ENCODE assay signal across 11 cellular contexts in the genomic region with DNA sequence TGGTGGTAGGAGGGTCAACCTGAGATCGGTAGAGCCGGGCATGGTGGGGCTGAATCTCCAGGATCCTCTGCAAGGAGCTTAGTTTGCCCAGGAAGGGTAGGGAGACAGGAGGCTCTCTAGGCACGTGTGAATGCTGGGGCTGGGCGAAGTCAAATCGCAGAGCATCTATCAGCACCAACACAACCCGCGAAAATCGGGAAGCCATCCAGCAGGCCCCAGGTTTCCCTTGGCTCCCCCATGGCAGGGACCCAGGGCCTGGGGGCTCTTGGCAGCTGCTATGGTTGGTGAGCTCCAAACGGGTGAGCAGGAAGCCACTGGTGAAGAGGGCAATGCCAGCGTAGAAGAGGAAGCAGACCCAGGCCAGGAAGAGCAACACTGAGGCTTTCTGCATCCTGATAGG. TPM values are rescaled to one million over a fixed set of nuclear protein-coding genes. Genes with fewer than 3 reads are reported as not detected.
DNase-seq lines count a peak whose midpoint lies in the region; ATAC-seq and TF ChIP-seq lines count a peak whose summit lies in the region.
"Had no signal": no experiment of that assay in that cellular context is flagged by ENCODE, and none has a peak within 500 bp of the region (broad histone marks: within the 10 kb centered on the region; RNA-seq: fewer than 3 reads in every experiment).

No MANE protein-coding gene starts in this region.

- H3K27ac Mint-ChIP-seq in activated naive CD4-positive, alpha-beta T cell treated with anti-CD3 and anti-CD28 coated beads, Interleukin-2, amount 50 U/mL, for 72 hours = peak overlapping the region; percentile 91 to 94

- H3K27me3 ChIP-seq in mesendoderm (ENCODE audit: insufficient read depth, low read length, poor library complexity) (no peaks in the 10 kb centered on the region), thyroid gland (no peaks in the 10 kb centered on the region)

- H3K36me3 ChIP-seq in mesendoderm (ENCODE audit: control insufficient read depth, insufficient read depth, low read length) (no peaks in the 10 kb centered on the region), thyroid gland (peaks cover 34 to 36% of the 10 kb centered on the region in 2 donors)

- peaks cover 5% of the 10 kb centered on the region for H3K79me1 ChIP-seq in mesendoderm (ENCODE audit: low read length)

- H2BK15ac ChIP-seq in mesendoderm (replicated peaks; ENCODE audit: low read depth) = no peak overlapping the region

- no peak overlapping the region for H3K18ac ChIP-seq in mesendoderm (ENCODE audit: low read length)

- peak overlapping the region; percentile 58 for H2AK5ac ChIP-seq in mesendoderm (ENCODE audit: low read length)

- no peak overlapping the region for H2BK5ac ChIP-seq in mesendoderm (ENCODE audit: low read length)

- H3K56ac ChIP-seq in mesendoderm (ENCODE audit: low read length) = peak overlapping the region; percentile 97

- H4K8ac ChIP-seq in mesendoderm (ENCODE audit: low read depth, low read length) = no peak overlapping the region

- TF ChIP-seq CTCF in C4-2B (conservative IDR thresholded peaks at IDR 0.05) = no peak
- no peak for TF ChIP-seq CTCF in HFF-Myc (IDR thresholded peaks at IDR 0.05; ENCODE audit: low read depth, low read length, missing control alignments)
- no peak for TF ChIP-seq CTCF in thyroid gland (IDR thresholded peaks at IDR 0.05)

- H3K4me2 ChIP-seq in mesendoderm (ENCODE audit: low read length) = no peak overlapping the region

- TF ChIP-seq POLR2A in thyroid gland (IDR thresholded peaks at IDR 0.05) = no peak

- H3K4me1 ChIP-seq in mesendoderm (ENCODE audit: control insufficient read depth, low read depth, low read length) (peaks cover 2% of the 10 kb centered on the region), thyroid gland (peaks cover 4 to 9% of the 10 kb centered on the region in 2 donors)

- peaks cover 0 to 9% of the 10 kb centered on the region in 2 donors for H3K36me3 Mint-ChIP-seq in activated naive CD4-positive, alpha-beta T cell treated with anti-CD3 and anti-CD28 coated beads, Interleukin-2, amount 50 U/mL, for 72 hours

- no peak for ATAC-seq in activated naive CD4-positive, alpha-beta T cell treated with anti-CD3 and anti-CD28 coated beads, Interleukin-2, amount 50 U/mL, for 72 hours
- no peak for ATAC-seq in HG02840 (IDR thresholded peaks at IDR 0.05; ENCODE audit: low FRiP score, unreplicated experiment)

- no peak overlapping the region for H3K23ac ChIP-seq in mesendoderm (ENCODE audit: low read length)

- WGBS in mesendoderm (ENCODE audit: extremely low coverage, insufficient coverage, low lambda C conversion rate) = no CpG with 5 or more reads among the region's 10 CpGs
- 86 to 88% methylated on average over 10 of the region's 10 CpGs for WGBS in thyroid gland, 2 donors

- peak overlapping the region; percentile 71 for H4K5ac ChIP-seq in mesendoderm (ENCODE audit: low read length)

- H3K9ac ChIP-seq in mesendoderm (ENCODE audit: low read length) = peak overlapping the region; percentile 94

- H3K27ac ChIP-seq in C4-2B (peak overlapping the region; percentile 93), mesendoderm (ENCODE audit: low read depth, low read length) (no peak overlapping the region), thyroid gland (no peak overlapping the region)

- no peak for DNase-seq in HFF-Myc (ENCODE audit: extremely low read depth, low read depth)
- DNase-seq in activated naive CD4-positive, alpha-beta T cell treated with anti-CD3 and anti-CD28 coated beads, Interleukin-2, amount 50 U/mL, for 72 hours (ENCODE audit: low spot score in 2 of 2) = no peak
- no peak for DNase-seq in mesendoderm
- DNase-seq in HuH-7 (ENCODE audit: low spot score) = no peak
- DNase-seq in NCI-H526 (lab: John Stamatoyannopoulos, UW) = no peak
- no peak for DNase-seq in thyroid gland
- DNase-seq: activated CD4-positive, alpha-beta T cell treated with anti-CD3 and anti-CD28 coated beads for 1 hour; dermis blood vessel endothelial cell; NCI-H446 treated with DMSO at 0.1 percent for 48 hours had no signal

- H3K4ac ChIP-seq in mesendoderm (ENCODE audit: low read depth, low read length) = no peak overlapping the region

- no peak overlapping the region for H2BK120ac ChIP-seq in mesendoderm (ENCODE audit: low read depth, low read length)

- no peaks in the 10 kb centered on the region for H3K9me3 ChIP-seq in thyroid gland

- no peaks in the 10 kb centered on the region for H3K9me3 Mint-ChIP-seq in activated naive CD4-positive, alpha-beta T cell treated with anti-CD3 and anti-CD28 coated beads, Interleukin-2, amount 50 U/mL, for 72 hours

- intact Hi-C loops in thyroid gland (cut with DNase I) = no loop called here

- no peaks in the 10 kb centered on the region for H3K79me2 ChIP-seq in mesendoderm (ENCODE audit: control insufficient read depth, insufficient read depth, low read length)

- H3K4me3 ChIP-seq in HFF-Myc (replicated peaks; ENCODE audit: low read depth, low read length) = peak overlapping the region; percentile 93
- H3K4me3 ChIP-seq in mesendoderm (ENCODE audit: low read length) = no peak overlapping the region
- peak overlapping the region in 1 of 3 donors; percentile 71 for H3K4me3 ChIP-seq in thyroid gland (replicated peaks in 1 of 3)

RNA-seq across cellular contexts. Expression of a gene that starts 1.2 kb away (rescaled TPM):
- 10 to 100 TPM; 13.0 to 20.3 TPM for total RNA-seq in activated naive CD4-positive, alpha-beta T cell treated with anti-CD3 and anti-CD28 coated beads, Interleukin-2, amount 50 U/mL, for 72 hours
- 10.3 TPM for polyA plus RNA-seq in mesendoderm (2013, experiment 1 of 2)
- 10.0 TPM for polyA plus RNA-seq in mesendoderm (2013, experiment 2 of 2)
- 10 to 100 TPM; 20.8 to 50.5 (median 39.4) TPM for total RNA-seq in thyroid gland

RNA-seq across cellular contexts. Expression of a gene that starts 7.8 kb away (rescaled TPM):
- 100 to 1,000 TPM; 151 to 216 TPM for total RNA-seq in activated naive CD4-positive, alpha-beta T cell treated with anti-CD3 and anti-CD28 coated beads, Interleukin-2, amount 50 U/mL, for 72 hours
- polyA plus RNA-seq in mesendoderm (2013, experiment 1 of 2) = 156 TPM
- polyA plus RNA-seq in mesendoderm (2013, experiment 2 of 2) = 157 TPM
- total RNA-seq in thyroid gland = 100 to 1,000 TPM in 1 of 4 donors, 10 to 100 TPM in 3; 72.5 to 130 (median 99.8) TPM

RNA-seq across cellular contexts. Expression of a gene that starts 15.4 kb away (rescaled TPM):
- total RNA-seq in activated naive CD4-positive, alpha-beta T cell treated with anti-CD3 and anti-CD28 coated beads, Interleukin-2, amount 50 U/mL, for 72 hours = 100 to 1,000 TPM; 114 to 194 TPM
- 49.3 TPM for polyA plus RNA-seq in mesendoderm (2013, experiment 1 of 2)
- 50.2 TPM for polyA plus RNA-seq in mesendoderm (2013, experiment 2 of 2)
- total RNA-seq in thyroid gland = 10 to 100 TPM in 3 of 4 donors, 1 to 10 TPM in 1; 8.6 to 13.8 (median 11.8) TPM

RNA-seq across cellular contexts. Expression of a gene that starts 20.5 kb away (rescaled TPM):
- total RNA-seq in activated naive CD4-positive, alpha-beta T cell treated with anti-CD3 and anti-CD28 coated beads, Interleukin-2, amount 50 U/mL, for 72 hours = 10 to 100 TPM in 1 of 2 donors, 1 to 10 TPM in 1; 6.9 to 19.9 TPM
- 6.3 TPM for polyA plus RNA-seq in mesendoderm (2013, experiment 1 of 2)
- 6.4 TPM for polyA plus RNA-seq in mesendoderm (2013, experiment 2 of 2)
- 10 to 100 TPM in 2 of 4 donors, 1 to 10 TPM in 2; 7.8 to 21.0 (median 11.8) TPM for total RNA-seq in thyroid gland

RNA-seq across cellular contexts. Expression of a gene that starts 22.8 kb away (rescaled TPM):
- total RNA-seq in activated naive CD4-positive, alpha-beta T cell treated with anti-CD3 and anti-CD28 coated beads, Interleukin-2, amount 50 U/mL, for 72 hours = 100 to 1,000 TPM; 208 to 305 TPM
- 163 TPM for polyA plus RNA-seq in mesendoderm (2013, experiment 1 of 2)
- 162 TPM for polyA plus RNA-seq in mesendoderm (2013, experiment 2 of 2)
- total RNA-seq in thyroid gland = 100 to 1,000 TPM; 150 to 260 (median 233) TPM

Comparison
In these comparisons a context has a peak if more than half of its experiments do, and no peak if none do; other contexts are left out.
1. RNA of a gene that starts 15.4 kb away (total RNA-seq): 114 to 194 TPM in activated naive CD4-positive, alpha-beta T cell treated with anti-CD3 and anti-CD28 coated beads, Interleukin-2, amount 50 U/mL, for 72 hours; 8.6 to 13.8 TPM in thyroid gland; every median in the first group is over 4 times any median in the second.